8 cellular contexts compared by ENCODE assay signal in genomic region chr19:19385131-19385899, GRCh38. TPM values are rescaled to one million over a fixed set of nuclear protein-coding genes. Genes with fewer than 3 reads are reported as not detected.
DNase-seq lines count a peak whose midpoint lies in the region; ATAC-seq and TF ChIP-seq lines count a peak whose summit lies in the region.

No MANE protein-coding gene starts in this region.

- H3K4me3 Mint-ChIP-seq in activated naive CD8-positive, alpha-beta T cell treated with anti-CD3 and anti-CD28 coated beads, Interleukin-2, amount 10 ng/mL, durations not matched to agents 7 days and 5 days = peak overlapping the region; percentile 89
- peak overlapping the region; percentile 68 for H3K4me3 Mint-ChIP-seq in osteocyte (ENCODE audit: unreplicated experiment)

- peaks cover 17% of the 10 kb centered on the region for H3K36me3 Mint-ChIP-seq in activated naive CD8-positive, alpha-beta T cell treated with anti-CD3 and anti-CD28 coated beads, Interleukin-2, amount 10 ng/mL, durations not matched to agents 7 days and 5 days
- H3K36me3 Mint-ChIP-seq in osteocyte (ENCODE audit: unreplicated experiment) = no peaks in the 10 kb centered on the region

- POLR2A ChIA-PET in activated naive CD8-positive, alpha-beta T cell treated with anti-CD3 and anti-CD28 coated beads, Interleukin-2, amount 10 ng/mL, durations not matched to agents 7 days and 5 days (lab: Charles Lee) = interaction anchor here (0.8 to 1.9 kb wide), 11 partner anchors 8 to 182 kb away, joined by 3 to 19 read pairs (median 4); partner anchors contain the start of gene GATAD2A

- H3K27ac ChIP-seq in thyroid gland = peak overlapping the region; percentile 9 to 78 (median 72)

- peaks cover 35% of the 10 kb centered on the region for H3K4me1 Mint-ChIP-seq in activated naive CD8-positive, alpha-beta T cell treated with anti-CD3 and anti-CD28 coated beads, Interleukin-2, amount 10 ng/mL, durations not matched to agents 7 days and 5 days
- peaks cover 32% of the 10 kb centered on the region for H3K4me1 Mint-ChIP-seq in osteocyte (ENCODE audit: unreplicated experiment)

- H3K4me3 ChIP-seq in GM12865 (ENCODE audit: low read depth, low read length) (peak overlapping the region; percentile 100), thyroid gland (replicated peaks in 1 of 3) (peak overlapping the region in 1 of 3 donors; percentile 79)

- H3K4me1 ChIP-seq in thyroid gland = peaks cover 39 to 44% of the 10 kb centered on the region in 2 donors

- peak in 1 of 2 donors; percentile 66 for TF ChIP-seq POLR2A in thyroid gland (IDR thresholded peaks at IDR 0.05)

- H3K27me3 ChIP-seq in thyroid gland = no peaks in the 10 kb centered on the region

- TF ChIP-seq CTCF in GM12865 (IDR thresholded peaks at IDR 0.05; ENCODE audit: insufficient read depth, low read depth, low read length, missing control alignments) = peak; percentile 11
- no peak for TF ChIP-seq CTCF in osteocyte (IDR thresholded peaks at IDR 0.05)
- TF ChIP-seq CTCF in thyroid gland (IDR thresholded peaks at IDR 0.05) = peak in 2 of 6 experiments; percentile 5 to 37

- peak; percentile 100 for DNase-seq in GM12865 (ENCODE audit: low read depth)
- DNase-seq in NCI-H1105 treated with DMSO at 0.1 percent for 48 hours (lab: John Stamatoyannopoulos, UW) = peak; percentile 98
- peak; percentile 98 for DNase-seq in SKM-1 treated with dmso at 0.1 percent for 144 hours (lab: John Stamatoyannopoulos, UW; ENCODE audit: unreplicated experiment)
- DNase-seq in activated naive CD8-positive, alpha-beta T cell treated with anti-CD3 and anti-CD28 coated beads, Interleukin-2, amount 10 ng/mL, durations not matched to agents 7 days and 5 days = peak; percentile 99
- DNase-seq in head of caudate nucleus = peak; percentile 99 to 100 (median 100)
- peak; percentile 100 for DNase-seq in osteocyte (ENCODE audit: extremely low spot score, unreplicated experiment)
- peak; percentile 100 for DNase-seq in thyroid gland

- ATAC-seq in HG02678 (IDR thresholded peaks at IDR 0.05; ENCODE audit: unreplicated experiment) = peak; percentile 90
- ATAC-seq in activated naive CD8-positive, alpha-beta T cell treated with anti-CD3 and anti-CD28 coated beads, Interleukin-2, amount 10 ng/mL, durations not matched to agents 7 days and 5 days (ENCODE audit: low read depth) = peak; percentile 95

- intact Hi-C loops in head of caudate nucleus (cut with DNase I) = no loop called here
- intact Hi-C loops in thyroid gland (cut with DNase I) = no loop called here

- H3K27me3 Mint-ChIP-seq in activated naive CD8-positive, alpha-beta T cell treated with anti-CD3 and anti-CD28 coated beads, Interleukin-2, amount 10 ng/mL, durations not matched to agents 7 days and 5 days = no peaks in the 10 kb centered on the region
- H3K27me3 Mint-ChIP-seq in osteocyte (ENCODE audit: unreplicated experiment) = no peaks in the 10 kb centered on the region

- H3K36me3 ChIP-seq in thyroid gland = no peaks in the 10 kb centered on the region

- no peaks in the 10 kb centered on the region for H3K9me3 ChIP-seq in thyroid gland

- WGBS in thyroid gland, 2 donors = 2 to 4% methylated on average over 5 to 25 of the region's 75 CpGs

- H3K27ac Mint-ChIP-seq in activated naive CD8-positive, alpha-beta T cell treated with anti-CD3 and anti-CD28 coated beads, Interleukin-2, amount 10 ng/mL, durations not matched to agents 7 days and 5 days = peak overlapping the region; percentile 93
- H3K27ac Mint-ChIP-seq in osteocyte (ENCODE audit: unreplicated experiment) = peak overlapping the region; percentile 52

- H3K9me3 Mint-ChIP-seq in activated naive CD8-positive, alpha-beta T cell treated with anti-CD3 and anti-CD28 coated beads, Interleukin-2, amount 10 ng/mL, durations not matched to agents 7 days and 5 days = no peaks in the 10 kb centered on the region
- no peaks in the 10 kb centered on the region for H3K9me3 Mint-ChIP-seq in osteocyte (ENCODE audit: unreplicated experiment)

RNA-seq across cellular contexts. Expression of gene GATAD2A, which starts 20.2 kb away (rescaled TPM):
- 100 to 1,000 TPM; 152 to 153 TPM for total RNA-seq in activated naive CD8-positive, alpha-beta T cell treated with anti-CD3 and anti-CD28 coated beads, Interleukin-2, amount 10 ng/mL, durations not matched to agents 7 days and 5 days
- total RNA-seq in osteocyte (75.6 and 81.3 TPM in 2 replicates), thyroid gland (10 to 100 TPM; 33.2 to 82.4 (median 51.8) TPM)
